ENCODE assay signal across 9 cellular contexts in the genomic region with DNA sequence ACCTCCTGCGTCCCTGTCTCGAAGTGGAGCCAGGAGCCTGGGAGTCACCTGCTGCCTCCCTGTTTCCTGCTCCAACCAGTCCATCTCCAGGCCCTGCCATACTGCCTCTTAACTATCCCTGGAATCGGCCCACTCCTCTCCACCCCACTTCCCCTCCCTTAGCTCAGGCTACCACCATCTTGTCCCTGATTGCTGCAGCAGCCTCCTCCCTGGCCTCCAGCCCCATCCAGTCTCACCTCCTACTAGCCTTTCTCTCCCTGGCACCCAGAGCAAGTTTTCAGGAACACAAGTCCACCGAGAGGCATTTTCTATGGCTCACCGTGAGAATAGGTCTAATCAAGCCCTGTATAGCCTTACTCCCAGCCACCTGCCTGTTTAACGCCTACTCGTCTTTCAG. TPM values are rescaled to one million over a fixed set of nuclear protein-coding genes. Genes with fewer than 3 reads are reported as not detected.
DNase-seq lines count a peak whose midpoint lies in the region; ATAC-seq, FAIRE-seq and TF ChIP-seq lines count a peak whose summit lies in the region.
"Had no signal": no experiment of that assay in that cellular context is flagged by ENCODE, and none has a peak within 500 bp of the region (broad histone marks: within the 10 kb centered on the region; RNA-seq: fewer than 3 reads in every experiment).

No MANE protein-coding gene starts in this region.

- H3K4me3 Mint-ChIP-seq in progenitor cell of endocrine pancreas (ENCODE audit: low read depth): peak overlapping the region; percentile 77

- no peaks in the 10 kb centered on the region for H3K9me3 ChIP-seq in PC-9 (ENCODE audit: insufficient read depth, low read depth)

- DNase-seq in DMS53 treated with DMSO at 0.1 percent for 48 hours (lab: John Stamatoyannopoulos, UW; ENCODE audit: unreplicated experiment): peak; percentile 55
- no peak for DNase-seq in PC-9
- no peak for DNase-seq in epithelial cell of proximal tubule (ENCODE audit: low read depth)
- DNase-seq in progenitor cell of endocrine pancreas (ENCODE audit: low spot score, unreplicated experiment): no peak
- DNase-seq in KG1 (lab: John Stamatoyannopoulos, UW): no peak
- no peak for DNase-seq in RCC 7860 (ENCODE audit: low spot score)
- no peak for DNase-seq in MV-4-11 (lab: John Stamatoyannopoulos, UW)

- no peaks in the 10 kb centered on the region for H3K36me3 ChIP-seq in PC-9 (ENCODE audit: low read depth)

- TF ChIP-seq CTCF in PC-9 (conservative IDR thresholded peaks at IDR 0.05) (no peak), epithelial cell of proximal tubule (conservative IDR thresholded peaks at IDR 0.05; ENCODE audit: low read depth, low read length) (no peak), progenitor cell of endocrine pancreas (IDR thresholded peaks at IDR 0.05; ENCODE audit: unreplicated experiment) (no peak)

- peak overlapping the region; percentile 66 for H3K4me2 ChIP-seq in PC-9

- POLR2A ChIA-PET in PC-9 (lab: Charles Lee; ENCODE audit: unreplicated experiment): no interaction called here

- peak overlapping the region; percentile 64; the same call in 1 of the 2 replicates for H3K4me3 ChIP-seq in PC-9
- H3K4me3 ChIP-seq in epithelial cell of proximal tubule (ENCODE audit: low read depth, low read length): peak overlapping the region; percentile 66

- H3K9me3 Mint-ChIP-seq in progenitor cell of endocrine pancreas (ENCODE audit: low read depth): no peaks in the 10 kb centered on the region

- H3K4me1 Mint-ChIP-seq in progenitor cell of endocrine pancreas (ENCODE audit: low read depth): peaks cover 6% of the 10 kb centered on the region

- no TSS peak for BruUV-seq in PC-9 (replicated peaks; lab: Mats Ljungman, UMichigan)

- peaks cover 11% of the 10 kb centered on the region; the same call in 1 of the 2 replicates for H3K79me2 ChIP-seq in PC-9 (ENCODE audit: low read depth)

- CTCF ChIA-PET in PC-9 (lab: Charles Lee): interaction anchor here (0.6 kb wide), 1 partner anchor 249 kb away, joined by 3 read pairs; no protein-coding TSS in a partner anchor

- no peaks in the 10 kb centered on the region for H3K36me3 Mint-ChIP-seq in progenitor cell of endocrine pancreas (ENCODE audit: insufficient read depth)

- H3K27me3 ChIP-seq in PC-9 (ENCODE audit: insufficient read depth, low read depth): no peaks in the 10 kb centered on the region

- peaks cover 33% of the 10 kb centered on the region for H3K27me3 Mint-ChIP-seq in progenitor cell of endocrine pancreas

- FAIRE-seq in RCC 7860 (lab: Jason Lieb, UNC): no peak

- H3K27ac ChIP-seq in PC-9: no peak overlapping the region

- no peaks in the 10 kb centered on the region for H4K20me1 ChIP-seq in PC-9 (ENCODE audit: insufficient read depth)

- peak overlapping the region; percentile 86 for H2AFZ ChIP-seq in PC-9

- H3F3A ChIP-seq in PC-9 (ENCODE audit: insufficient read depth, low read depth): peaks cover 44% of the 10 kb centered on the region

- peak overlapping the region; percentile 91 for H3K27ac Mint-ChIP-seq in progenitor cell of endocrine pancreas

- intact Hi-C loops in PC-9 (cut with micrococcal nuclease; ENCODE audit: unreplicated experiment): loop anchor here (5.0 to 10.0 kb wide), 4 partner anchors 46 to 849 kb away; a partner anchor contains a TSS

- H3K4me1 ChIP-seq in PC-9 (replicated peaks; ENCODE audit: insufficient read depth): peaks cover 61% of the 10 kb centered on the region

- no peak for ATAC-seq in GM18511 (IDR thresholded peaks at IDR 0.05; ENCODE audit: unreplicated experiment)

- H3K9me2 ChIP-seq in PC-9 (ENCODE audit: insufficient read depth): no peaks in the 10 kb centered on the region

RNA-seq across cellular contexts. Expression of a gene that starts 0.9 kb away (rescaled TPM):
- total RNA-seq in PC-9 (2021): 16.3 and 19.5 TPM in 2 replicates
- 5.9 and 7.1 TPM in 2 replicates for total RNA-seq in epithelial cell of proximal tubule
- 3.3 and 3.6 TPM in 2 replicates for total RNA-seq in progenitor cell of endocrine pancreas

RNA-seq across cellular contexts. Expression of a gene that starts 22.5 kb away (rescaled TPM):
- total RNA-seq in PC-9 (2021) (not detected in 2 replicates), epithelial cell of proximal tubule (not detected in 2 replicates), progenitor cell of endocrine pancreas (0.19 and 0.60 TPM in 2 replicates)
- total RNA-seq: M059J had no signal

RNA-seq across cellular contexts. Expression of a gene that starts 47.7 kb away (rescaled TPM):
- 48.2 and 58.5 TPM in 2 replicates for total RNA-seq in PC-9 (2021)
- total RNA-seq in epithelial cell of proximal tubule: 15.2 and 16.4 TPM in 2 replicates
- 90.4 and 90.9 TPM in 2 replicates for total RNA-seq in progenitor cell of endocrine pancreas
